Comparison of ENCODE assay signal across 7 cellular contexts in genomic region chr5:179620703-179621350, GRCh38. TPM values are rescaled to one million over a fixed set of nuclear protein-coding genes. Genes with fewer than 3 reads are reported as not detected.
DNase-seq lines count a peak whose midpoint lies in the region; ATAC-seq and TF ChIP-seq lines count a peak whose summit lies in the region.

No MANE protein-coding gene starts in this region.

- DNase-seq in WTC11 (ENCODE audit: low spot score) (no peak), glutamatergic neuron (no peak), spleen (no peak), NCI-H1436 (lab: John Stamatoyannopoulos, UW) (no peak)

- intact Hi-C loops in spleen (cut with DNase I; ENCODE audit: low total_unique reads): loop anchor here (5.0 kb wide), 1 partner anchor 76 kb away; the partner anchor contains the start of gene CANX

- no peak for ATAC-seq in WTC11
- no peak for ATAC-seq in GM21723 (IDR thresholded peaks at IDR 0.05; ENCODE audit: unreplicated experiment)
- no peak for ATAC-seq in GM19351 (IDR thresholded peaks at IDR 0.05; ENCODE audit: unreplicated experiment)

- peaks cover 70% of the 10 kb centered on the region for H3K36me3 Mint-ChIP-seq in WTC11
- H3K36me3 Mint-ChIP-seq in glutamatergic neuron (ENCODE audit: unreplicated experiment): peaks cover 9% of the 10 kb centered on the region

- H3K4me3 Mint-ChIP-seq in WTC11: peak overlapping the region; percentile 90
- peak overlapping the region; percentile 97 for H3K4me3 Mint-ChIP-seq in glutamatergic neuron (ENCODE audit: unreplicated experiment)

- TF ChIP-seq CTCF in HEK293 (tag by site-specific recombination; IDR thresholded peaks at IDR 0.05) (no peak), WTC11 (IDR thresholded peaks at IDR 0.05) (no peak), glutamatergic neuron (IDR thresholded peaks at IDR 0.05; ENCODE audit: partially characterized antibody, unreplicated experiment) (no peak), spleen (IDR thresholded peaks at IDR 0.05 in 8 of 11, conservative IDR thresholded peaks at IDR 0.05 in 3 of 11) (no peak)

- H3K36me3 ChIP-seq in HEK293 (ENCODE audit: control insufficient read depth in 2 of 2, insufficient read depth in 1 of 2, low read length in 2 of 2) (peaks cover 65 to 68% of the 10 kb centered on the region in 2 experiments), spleen (peaks cover 12 to 68% (median 56%) of the 10 kb centered on the region in 6 donors)

- H3K9me3 ChIP-seq in HEK293 (ENCODE audit: control insufficient read depth, insufficient read depth, low read depth, low read length): no peaks in the 10 kb centered on the region
- H3K9me3 ChIP-seq in spleen: no peaks in the 10 kb centered on the region

- H3K27ac ChIP-seq in HEK293 (ENCODE audit: extremely low read depth, low read depth, low read length): no peak overlapping the region
- peak overlapping the region in 7 of 8 donors; percentile 7 to 100 (median 99) for H3K27ac ChIP-seq in spleen

- peak overlapping the region; percentile 73 for H3K27ac Mint-ChIP-seq in WTC11
- no peak overlapping the region for H3K27ac Mint-ChIP-seq in glutamatergic neuron (ENCODE audit: unreplicated experiment)

- H3K9me3 Mint-ChIP-seq in WTC11: no peaks in the 10 kb centered on the region
- peaks cover 17% of the 10 kb centered on the region for H3K9me3 Mint-ChIP-seq in glutamatergic neuron (ENCODE audit: unreplicated experiment)

- POLR2A ChIA-PET in HEK293 (lab: Yijun Ruan, JAX): interaction anchor here (0.9 to 2.3 kb wide), 4 partner anchors 9 to 62 kb away, joined by 3 to 11 read pairs (median 6); no protein-coding TSS in a partner anchor
- POLR2A ChIA-PET in WTC11 (lab: Charles Lee): interaction anchor here (0.6 kb wide), 1 partner anchor 68 kb away, joined by 3 read pairs; no protein-coding TSS in a partner anchor

- WGBS in spleen, 5 donors: 7 to 21% (median 13%) methylated on average over 5 of the region's 5 CpGs

- CTCF ChIA-PET in HEK293 (lab: Yijun Ruan, JAX): interaction anchor here (0.9 to 1.5 kb wide), 4 partner anchors 12 to 293 kb away, joined by 3 to 5 read pairs (median 4); no protein-coding TSS in a partner anchor
- CTCF ChIA-PET in WTC11 (lab: Charles Lee): interaction anchor here (0.6 kb wide), 1 partner anchor 11 kb away, joined by 3 read pairs; no protein-coding TSS in a partner anchor

- no peak for TF ChIP-seq POLR2A in spleen (IDR thresholded peaks at IDR 0.05)

- H3K4me3 ChIP-seq in HEK293 (ENCODE audit: low read depth, low read length) (peak overlapping the region; percentile 99), spleen (peak overlapping the region; percentile 5 to 96 (median 81))

- no peaks in the 10 kb centered on the region for H3K27me3 ChIP-seq in spleen (replicated peaks in 1 of 7)

- H3K4me1 Mint-ChIP-seq in WTC11 (peaks cover 51% of the 10 kb centered on the region), glutamatergic neuron (ENCODE audit: low read depth, unreplicated experiment) (peaks cover 32% of the 10 kb centered on the region)

- H3K4me1 ChIP-seq in HEK293 (ENCODE audit: control insufficient read depth, insufficient read depth, low read length): peaks cover 10% of the 10 kb centered on the region
- peaks cover 57 to 80% (median 76%) of the 10 kb centered on the region in 6 donors for H3K4me1 ChIP-seq in spleen

- H3K27me3 Mint-ChIP-seq in WTC11 (ENCODE audit: low read depth): no peaks in the 10 kb centered on the region
- H3K27me3 Mint-ChIP-seq in glutamatergic neuron (ENCODE audit: unreplicated experiment): peaks cover 18% of the 10 kb centered on the region

TF ChIP-seq in HEK293, 187 proteins besides CTCF, POLR2A, EP300 and RAD21 (continues in another document):
- TF ChIP-seq ZNF501 (tag by site-specific recombination; IDR thresholded peaks at IDR 0.05): no peak
- no peak for TF ChIP-seq REST (tag by site-specific recombination; IDR thresholded peaks at IDR 0.05)
- TF ChIP-seq ZNF621 (tag by site-specific recombination; IDR thresholded peaks at IDR 0.05): no peak
- TF ChIP-seq ZBTB44 (tag by site-specific recombination; IDR thresholded peaks at IDR 0.05): no peak
- no peak for TF ChIP-seq ZNF529 (tag by site-specific recombination; IDR thresholded peaks at IDR 0.05; ENCODE audit: insufficient replicate concordance)

TF ChIP-seq in WTC11, 78 proteins besides CTCF, POLR2A, EP300 and RAD21:
- no peak for TF ChIP-seq NR3C1 (CRISPR knock-in tag; conservative IDR thresholded peaks at IDR 0.05; ENCODE audit: low read depth)
- TF ChIP-seq AR (CRISPR knock-in tag; IDR thresholded peaks at IDR 0.05): no peak
- TF ChIP-seq NR2C2 (CRISPR knock-in tag; IDR thresholded peaks at IDR 0.05): no peak
- TF ChIP-seq E2F1 (CRISPR knock-in tag; IDR thresholded peaks at IDR 0.05): no peak
- TF ChIP-seq ZNF512 (CRISPR knock-in tag; IDR thresholded peaks at IDR 0.05; ENCODE audit: borderline replicate concordance): no peak
- TF ChIP-seq ATF6 (CRISPR knock-in tag; IDR thresholded peaks at IDR 0.05): no peak
- 0 out of 2 replicates have a peak, but pooled peaks have one; percentile 23 for TF ChIP-seq RORB (CRISPR knock-in tag; IDR thresholded peaks at IDR 0.05)

RNA-seq across cellular contexts. Expression of gene HNRNPH1, which starts 2.6 kb away (rescaled TPM):
- total RNA-seq in WTC11 (2021): 671 to 865 TPM (median 709 TPM) in 3 replicates
- 1,021 TPM for total RNA-seq in glutamatergic neuron (ENCODE audit: unreplicated experiment)
- 100 to 1,000 TPM; 653 to 931 (median 803) TPM for total RNA-seq in spleen
- 100 to 1,000 TPM; 214 to 468 (median 451) TPM for polyA plus RNA-seq in spleen
